In genomic region chr16:20762404-20763123, GRCh38 we compare ENCODE assay signal across 1 cellular context.
TF ChIP-seq lines count a peak whose summit lies in the region.

No MANE protein-coding gene starts in this region.

TF ChIP-seq in WTC11, 78 proteins besides CTCF, POLR2A, EP300 and RAD21:
- no peak for TF ChIP-seq AR (CRISPR knock-in tag; IDR thresholded peaks at IDR 0.05)
- no peak for TF ChIP-seq PREB (CRISPR knock-in tag; IDR thresholded peaks at IDR 0.05; ENCODE audit: borderline replicate concordance)
- TF ChIP-seq ZNF425 (CRISPR knock-in tag; conservative IDR thresholded peaks at IDR 0.05) = no peak
- TF ChIP-seq ZNF138 (CRISPR knock-in tag; conservative IDR thresholded peaks at IDR 0.05) = no peak
